In the genomic region with DNA sequence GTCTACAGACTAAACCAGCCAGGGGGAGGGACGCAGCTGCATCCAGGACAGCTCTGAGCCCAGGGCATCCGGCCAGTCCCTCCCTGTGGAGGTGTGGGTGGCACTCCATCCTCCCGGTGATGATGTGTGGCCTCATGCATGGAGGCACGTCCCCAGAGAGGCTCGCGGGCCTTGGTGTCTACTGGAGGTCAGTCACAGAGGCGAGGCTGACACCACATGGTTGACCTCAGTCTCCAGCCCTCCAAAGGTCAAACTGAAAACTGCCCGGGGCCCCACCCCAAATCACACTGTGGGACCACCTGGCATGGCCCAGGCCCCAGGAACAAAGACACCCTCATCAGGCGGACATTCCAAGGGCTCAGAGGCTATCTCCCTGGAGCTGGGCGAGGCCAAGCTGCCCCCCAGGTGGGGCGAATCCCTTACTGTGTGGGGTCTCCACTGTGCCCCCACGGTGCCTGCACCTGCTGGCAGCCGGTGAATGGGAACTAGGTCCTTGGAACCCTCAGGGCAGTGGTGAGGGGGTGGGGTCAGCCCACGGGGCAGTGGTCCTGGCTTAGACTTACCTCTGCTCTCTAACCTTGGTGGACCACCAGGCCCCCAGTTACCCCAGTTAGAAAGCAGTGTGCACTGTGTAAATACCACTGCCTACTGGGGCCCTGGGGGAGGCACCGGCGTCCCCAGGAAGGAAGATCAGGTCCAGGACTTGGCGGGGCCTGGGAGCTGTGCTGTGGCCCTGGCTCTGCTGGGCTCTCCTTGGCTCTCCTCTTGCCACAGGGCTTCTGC, we compare ENCODE assay signal across 1 cellular context.
TF ChIP-seq lines count a peak whose summit lies in the region.

No MANE protein-coding gene starts in this region.

TF ChIP-seq in IMR-90, 13 proteins besides CTCF, POLR2A, EP300 and RAD21:
- TF ChIP-seq, protein P1, sequence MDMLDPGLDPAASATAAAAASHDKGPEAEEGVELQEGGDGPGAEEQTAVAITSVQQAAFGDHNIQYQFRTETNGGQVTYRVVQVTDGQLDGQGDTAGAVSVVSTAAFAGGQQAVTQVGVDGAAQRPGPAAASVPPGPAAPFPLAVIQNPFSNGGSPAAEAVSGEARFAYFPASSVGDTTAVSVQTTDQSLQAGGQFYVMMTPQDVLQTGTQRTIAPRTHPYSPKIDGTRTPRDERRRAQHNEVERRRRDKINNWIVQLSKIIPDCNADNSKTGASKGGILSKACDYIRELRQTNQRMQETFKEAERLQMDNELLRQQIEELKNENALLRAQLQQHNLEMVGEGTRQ (IDR thresholded peaks at IDR 0.05; ENCODE audit: low read depth, low read length): no peak
- no peak for TF ChIP-seq CHD1 (IDR thresholded peaks at IDR 0.05; ENCODE audit: low read depth, low read length)
- TF ChIP-seq RCOR1 (IDR thresholded peaks at IDR 0.05; ENCODE audit: insufficient replicate concordance, low read length): no peak
- no peak for TF ChIP-seq MAZ (IDR thresholded peaks at IDR 0.05; ENCODE audit: borderline replicate concordance, low read depth, low read length)
- TF ChIP-seq FOS (IDR thresholded peaks at IDR 0.05; ENCODE audit: low read depth, low read length): no peak
- TF ChIP-seq RFX5 (IDR thresholded peaks at IDR 0.05; ENCODE audit: low read depth, low read length): no peak
- TF ChIP-seq CEBPB (IDR thresholded peaks at IDR 0.05; ENCODE audit: low read depth, low read length): no peak
- TF ChIP-seq, protein P2, sequence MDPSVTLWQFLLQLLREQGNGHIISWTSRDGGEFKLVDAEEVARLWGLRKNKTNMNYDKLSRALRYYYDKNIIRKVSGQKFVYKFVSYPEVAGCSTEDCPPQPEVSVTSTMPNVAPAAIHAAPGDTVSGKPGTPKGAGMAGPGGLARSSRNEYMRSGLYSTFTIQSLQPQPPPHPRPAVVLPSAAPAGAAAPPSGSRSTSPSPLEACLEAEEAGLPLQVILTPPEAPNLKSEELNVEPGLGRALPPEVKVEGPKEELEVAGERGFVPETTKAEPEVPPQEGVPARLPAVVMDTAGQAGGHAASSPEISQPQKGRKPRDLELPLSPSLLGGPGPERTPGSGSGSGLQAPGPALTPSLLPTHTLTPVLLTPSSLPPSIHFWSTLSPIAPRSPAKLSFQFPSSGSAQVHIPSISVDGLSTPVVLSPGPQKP (IDR thresholded peaks at IDR 0.05; ENCODE audit: borderline replicate concordance, low read depth, low read length): no peak
- TF ChIP-seq SMC3 (IDR thresholded peaks at IDR 0.05; ENCODE audit: low read depth, low read length): no peak
- no peak for TF ChIP-seq MXI1 (IDR thresholded peaks at IDR 0.05; ENCODE audit: borderline replicate concordance, low read depth, low read length)
- TF ChIP-seq BHLHE40 (IDR thresholded peaks at IDR 0.05; ENCODE audit: low read depth, low read length): no peak
- TF ChIP-seq NFE2L2 (IDR thresholded peaks at IDR 0.05; ENCODE audit: low read depth, low read length): no peak
- no peak for TF ChIP-seq MAFK (IDR thresholded peaks at IDR 0.05; ENCODE audit: low read depth, low read length)
